Comparison of ENCODE assay signal across 17 cellular contexts in the genomic region with DNA sequence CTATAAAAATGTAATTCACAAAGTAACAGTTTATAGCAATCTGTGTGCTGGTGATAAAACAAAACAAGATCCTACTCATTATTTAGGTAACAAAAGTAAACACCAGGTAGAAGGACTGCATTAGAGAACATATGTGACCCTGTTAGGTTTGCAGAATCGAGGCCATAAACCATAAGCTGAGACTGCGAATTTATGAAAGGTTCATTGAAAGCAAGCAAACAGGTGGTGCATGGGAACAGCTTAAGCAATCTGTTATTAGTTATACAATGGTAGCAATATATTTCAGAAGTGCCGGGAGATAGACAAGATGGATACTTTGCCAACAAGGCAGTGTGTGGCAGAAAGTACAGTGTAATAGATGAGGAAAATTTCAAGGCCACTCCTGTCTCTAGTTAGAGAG. TPM values are rescaled to one million over a fixed set of nuclear protein-coding genes. Genes with fewer than 3 reads are reported as not detected.
DNase-seq lines count a peak whose midpoint lies in the region; ATAC-seq and TF ChIP-seq lines count a peak whose summit lies in the region.
"Had no signal": no experiment of that assay in that cellular context is flagged by ENCODE, and none has a peak within 500 bp of the region (broad histone marks: within the 10 kb centered on the region; RNA-seq: fewer than 3 reads in every experiment).

No MANE protein-coding gene starts in this region.

- POLR2A ChIA-PET in activated CD4-positive, alpha-beta memory T cell treated with anti-CD3 and anti-CD28 coated beads, Interleukin-2, amount 10 ng/mL, durations not matched to agents 7 days and 5 days (lab: Charles Lee), result interaction anchor here (1.5 to 4.4 kb wide), 3 partner anchors 15 to 72 kb away, joined by 4 to 26 read pairs (median 9); a partner anchor contains a TSS

- H3K27me3 Mint-ChIP-seq in activated CD4-positive, alpha-beta memory T cell treated with anti-CD3 and anti-CD28 coated beads, Interleukin-2, amount 10 ng/mL, durations not matched to agents 7 days and 5 days, result no peaks in the 10 kb centered on the region
- no peaks in the 10 kb centered on the region for H3K27me3 Mint-ChIP-seq in endothelial cell (ENCODE audit: unreplicated experiment)
- H3K27me3 Mint-ChIP-seq: CD4-positive, alpha-beta memory T cell had no signal

- no peaks in the 10 kb centered on the region for H3K9me3 Mint-ChIP-seq in activated CD4-positive, alpha-beta memory T cell treated with anti-CD3 and anti-CD28 coated beads, Interleukin-2, amount 10 ng/mL, durations not matched to agents 7 days and 5 days
- H3K9me3 Mint-ChIP-seq in endothelial cell (ENCODE audit: unreplicated experiment), result no peaks in the 10 kb centered on the region
- H3K9me3 Mint-ChIP-seq: H9, neural crest cell had no signal

- TF ChIP-seq CTCF in left ventricle myocardium inferior (IDR thresholded peaks at IDR 0.05; ENCODE audit: borderline replicate concordance) (no peak), endothelial cell (IDR thresholded peaks at IDR 0.05; ENCODE audit: unreplicated experiment) (no peak)

- H3K36me3 Mint-ChIP-seq in activated CD4-positive, alpha-beta memory T cell treated with anti-CD3 and anti-CD28 coated beads, Interleukin-2, amount 10 ng/mL, durations not matched to agents 7 days and 5 days (ENCODE audit: low read depth), result peaks cover 70% of the 10 kb centered on the region
- peaks cover 3% of the 10 kb centered on the region for H3K36me3 Mint-ChIP-seq in endothelial cell (ENCODE audit: low read depth, unreplicated experiment)

- DNase-seq in left ventricle myocardium inferior (no peak), right cardiac atrium (no peak), endothelial cell (ENCODE audit: low spot score) (no peak), NCI-H510A treated with DMSO at 0.1 percent for 48 hours (lab: John Stamatoyannopoulos, UW) (no peak)
- no peak for DNase-seq in activated CD4-positive, alpha-beta memory T cell treated with anti-CD3 and anti-CD28 coated beads, Interleukin-2, amount 10 ng/mL, durations not matched to agents 7 days and 5 days
- no peak for DNase-seq in stimulated activated CD4-positive, alpha-beta T cell treated with anti-CD3 and anti-CD28 coated beads, Interleukin-4, amount 100 ng/mL, for 24 hours
- DNase-seq: CD4-positive, alpha-beta memory T cell; DMS53; H9; kidney glomerular epithelial cell; NCI-H226; Peyer's patch; tibial artery had no signal

- peaks cover 45% of the 10 kb centered on the region for H3K4me1 ChIP-seq in left ventricle myocardium inferior
- no peaks in the 10 kb centered on the region for H3K4me1 ChIP-seq in right cardiac atrium (ENCODE audit: control insufficient read depth, insufficient read depth, low read length)
- H3K4me1 ChIP-seq: prostate gland had no signal

- H3K4me1 Mint-ChIP-seq in activated CD4-positive, alpha-beta memory T cell treated with anti-CD3 and anti-CD28 coated beads, Interleukin-2, amount 10 ng/mL, durations not matched to agents 7 days and 5 days, result peaks cover 55% of the 10 kb centered on the region
- peaks cover 8% of the 10 kb centered on the region for H3K4me1 Mint-ChIP-seq in endothelial cell (ENCODE audit: unreplicated experiment)

- H3K27ac ChIP-seq in left ventricle myocardium inferior (replicated peaks) (peak overlapping the region; percentile 18), right cardiac atrium (ENCODE audit: low read length) (no peak overlapping the region), temporal lobe (ENCODE audit: low read depth, low read length) (peak overlapping the region; percentile 85)
- H3K27ac ChIP-seq: cardiac muscle cell, Peyer's patch, prostate gland had no signal

- H3K4me3 Mint-ChIP-seq in activated CD4-positive, alpha-beta memory T cell treated with anti-CD3 and anti-CD28 coated beads, Interleukin-2, amount 10 ng/mL, durations not matched to agents 7 days and 5 days, result no peak overlapping the region
- peak overlapping the region; percentile 32 for H3K4me3 Mint-ChIP-seq in endothelial cell (ENCODE audit: unreplicated experiment)
- H3K4me3 Mint-ChIP-seq: CD4-positive, alpha-beta memory T cell; H9; neural crest cell had no signal

- WGBS in right cardiac atrium, result 92% methylated on average over 3 of the region's 3 CpGs

- ATAC-seq in right cardiac atrium, result no peak

- intact Hi-C loops in left ventricle myocardium inferior (cut with micrococcal nuclease), result no loop called here
- intact Hi-C loops in right cardiac atrium (cut with DNase I), result no loop called here

- no peaks in the 10 kb centered on the region for H3K9me3 ChIP-seq in left ventricle myocardium inferior (replicated peaks)
- H3K9me3 ChIP-seq in right cardiac atrium (ENCODE audit: control insufficient read depth, low read length), result no peaks in the 10 kb centered on the region
- H3K9me3 ChIP-seq: Peyer's patch, prostate gland, tibial artery had no signal

- H3K4me3 ChIP-seq in left ventricle myocardium inferior (no peak overlapping the region), right cardiac atrium (ENCODE audit: low read length) (no peak overlapping the region)
- H3K4me3 ChIP-seq: cardiac muscle cell, Peyer's patch, prostate gland, tibial artery had no signal

- H3K27me3 ChIP-seq in left ventricle myocardium inferior (ENCODE audit: low read depth), result no peaks in the 10 kb centered on the region
- no peaks in the 10 kb centered on the region for H3K27me3 ChIP-seq in right cardiac atrium (ENCODE audit: control insufficient read depth, insufficient read depth)
- H3K27me3 ChIP-seq: cardiac muscle cell, Peyer's patch, tibial artery had no signal

- peaks cover 46% of the 10 kb centered on the region for H3K36me3 ChIP-seq in left ventricle myocardium inferior
- H3K36me3 ChIP-seq: prostate gland had no signal

- H3K27ac Mint-ChIP-seq in activated CD4-positive, alpha-beta memory T cell treated with anti-CD3 and anti-CD28 coated beads, Interleukin-2, amount 10 ng/mL, durations not matched to agents 7 days and 5 days, result peak overlapping the region; percentile 75
- peak overlapping the region; percentile 70 for H3K27ac Mint-ChIP-seq in endothelial cell (ENCODE audit: unreplicated experiment)
- H3K27ac Mint-ChIP-seq: H9 had no signal

- CTCF ChIA-PET in activated CD4-positive, alpha-beta memory T cell treated with anti-CD3 and anti-CD28 coated beads, Interleukin-2, amount 10 ng/mL, durations not matched to agents 7 days and 5 days (lab: Charles Lee), result interaction anchor here (1.1 to 7.9 kb wide), 3 partner anchors 18 to 220 kb away, joined by 5 to 44 read pairs (median 43); a partner anchor contains a TSS

RNA-seq across cellular contexts. Expression of a gene that starts 23.5 kb away (rescaled TPM):
- total RNA-seq in left ventricle myocardium inferior (13.6 TPM), right cardiac atrium (10 to 100 TPM; 13.2 to 18.1 (median 15.2) TPM), endothelial cell (ENCODE audit: unreplicated experiment) (20.2 TPM), temporal lobe (19.2 TPM)
- 16.6 TPM for polyA plus RNA-seq in right cardiac atrium
- 10 to 100 TPM; 23.4 to 25.5 TPM for total RNA-seq in activated CD4-positive, alpha-beta memory T cell treated with anti-CD3 and anti-CD28 coated beads, Interleukin-2, amount 10 ng/mL, durations not matched to agents 7 days and 5 days
